In the genomic region with DNA sequence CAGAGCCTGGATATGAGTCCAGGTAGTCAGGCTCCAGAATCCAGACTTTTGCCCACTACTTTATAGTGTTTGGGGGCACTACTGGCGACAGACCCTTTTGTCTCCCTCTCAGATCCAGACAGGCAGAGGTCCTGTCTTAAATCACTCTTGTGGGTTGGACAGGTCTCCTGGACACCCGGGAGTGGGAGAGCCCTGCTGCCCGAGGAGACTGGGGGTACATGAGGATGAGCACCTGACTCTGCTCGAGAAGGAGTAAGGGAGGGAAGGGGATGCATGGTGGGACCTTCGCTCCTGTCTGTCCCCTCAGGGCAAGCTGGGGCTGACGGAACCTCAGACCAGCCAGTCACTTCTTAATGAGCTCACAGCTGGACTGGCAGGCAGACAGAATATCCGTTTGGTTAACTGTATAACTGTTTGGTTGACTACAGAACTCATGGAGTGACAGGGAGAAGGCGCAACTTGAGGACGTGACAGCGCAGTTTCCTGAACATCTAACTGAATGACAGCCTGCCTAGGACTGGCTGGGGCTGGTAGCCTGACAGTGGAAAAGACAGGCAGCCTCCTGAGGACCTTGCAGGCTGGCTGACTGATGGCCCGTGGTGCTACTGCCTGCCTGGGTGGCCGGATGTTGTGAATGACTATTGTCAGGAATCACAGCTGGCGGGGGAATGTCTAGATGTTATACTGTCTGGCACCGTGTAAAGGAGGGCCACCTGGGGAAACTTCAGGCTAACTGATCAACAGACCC, we compare ENCODE assay signal across 8 cellular contexts. TPM values are rescaled to one million over a fixed set of nuclear protein-coding genes. Genes with fewer than 3 reads are reported as not detected.
DNase-seq lines count a peak whose midpoint lies in the region; TF ChIP-seq lines count a peak whose summit lies in the region.

No MANE protein-coding gene starts in this region.

- intact Hi-C loops in Calu3 (cut with micrococcal nuclease; ENCODE audit: unreplicated experiment): no loop called here
- intact Hi-C loops in activated CD4-positive, alpha-beta memory T cell treated with anti-CD3 and anti-CD28 coated beads for 36 hours (cut with micrococcal nuclease): no loop called here

- peak overlapping the region; percentile 69 for H2AFZ ChIP-seq in ACC112 (ENCODE audit: low read length, unreplicated experiment)

- H3K4me3 ChIP-seq in ACC112 (ENCODE audit: low read depth, low read length): peak overlapping the region; percentile 88

- CTCF ChIA-PET in Calu3 (lab: Charles Lee): no interaction called here
- CTCF ChIA-PET in activated CD4-positive, alpha-beta memory T cell treated with anti-CD3 and anti-CD28 coated beads for 36 hours (lab: Charles Lee): no interaction called here

- no peaks in the 10 kb centered on the region for H3K36me3 ChIP-seq in ACC112 (ENCODE audit: insufficient read depth, low read length)

- H3K27ac Mint-ChIP-seq in Calu3 (ENCODE audit: unreplicated experiment): no peak overlapping the region
- peak overlapping the region; percentile 92 for H3K27ac Mint-ChIP-seq in activated CD4-positive, alpha-beta memory T cell treated with anti-CD3 and anti-CD28 coated beads for 36 hours

- H3K79me2 ChIP-seq in ACC112 (ENCODE audit: control insufficient read depth, insufficient read depth, low read length, unreplicated experiment): peaks cover 21% of the 10 kb centered on the region

- H3K4me1 ChIP-seq in ACC112 (ENCODE audit: control insufficient read depth, insufficient read depth, low read length, unreplicated experiment): peaks cover 15% of the 10 kb centered on the region

- H3K9me3 Mint-ChIP-seq in Calu3 (ENCODE audit: low read depth, unreplicated experiment): no peaks in the 10 kb centered on the region
- no peaks in the 10 kb centered on the region for H3K9me3 Mint-ChIP-seq in activated CD4-positive, alpha-beta memory T cell treated with anti-CD3 and anti-CD28 coated beads for 36 hours

- no peaks in the 10 kb centered on the region for H3K27me3 ChIP-seq in ACC112 (ENCODE audit: insufficient read depth, low read length)

- TF ChIP-seq CTCF in Calu3 (IDR thresholded peaks at IDR 0.05; ENCODE audit: unreplicated experiment): no peak

- H3K27me3 Mint-ChIP-seq in Calu3 (ENCODE audit: unreplicated experiment): peaks cover 16% of the 10 kb centered on the region
- no peaks in the 10 kb centered on the region for H3K27me3 Mint-ChIP-seq in activated CD4-positive, alpha-beta memory T cell treated with anti-CD3 and anti-CD28 coated beads for 36 hours

- no peaks in the 10 kb centered on the region for H3K4me1 Mint-ChIP-seq in Calu3 (ENCODE audit: low read depth, unreplicated experiment)
- peaks cover 22% of the 10 kb centered on the region for H3K4me1 Mint-ChIP-seq in activated CD4-positive, alpha-beta memory T cell treated with anti-CD3 and anti-CD28 coated beads for 36 hours (ENCODE audit: low read depth)

- peak overlapping the region; percentile 82 for H3K4me3 Mint-ChIP-seq in Calu3 (ENCODE audit: low read depth, unreplicated experiment)
- H3K4me3 Mint-ChIP-seq in activated CD4-positive, alpha-beta memory T cell treated with anti-CD3 and anti-CD28 coated beads for 36 hours: no peak overlapping the region

- peaks cover 30% of the 10 kb centered on the region for H3K36me3 Mint-ChIP-seq in Calu3 (ENCODE audit: insufficient read depth, unreplicated experiment)
- H3K36me3 Mint-ChIP-seq in activated CD4-positive, alpha-beta memory T cell treated with anti-CD3 and anti-CD28 coated beads for 36 hours: peaks cover 19% of the 10 kb centered on the region

- no TSS peak for BruUV-seq in Calu3 (replicated peaks; lab: Mats Ljungman, UMichigan)

- POLR2A ChIA-PET in activated CD4-positive, alpha-beta memory T cell treated with anti-CD3 and anti-CD28 coated beads for 36 hours (lab: Charles Lee): interaction anchor here (1.2 to 2.8 kb wide), 3 partner anchors 10 to 19 kb away, joined by 3 to 16 read pairs (median 4); partner anchors contain the start of gene WAS

- no peak for DNase-seq in Calu3
- no peak for DNase-seq in activated CD4-positive, alpha-beta memory T cell treated with anti-CD3 and anti-CD28 coated beads for 36 hours
- DNase-seq in lung microvascular endothelial cell (ENCODE audit: low read depth in 2 of 2): peak; percentile 8 to 14
- DNase-seq in NCI-H2107 (lab: John Stamatoyannopoulos, UW): no peak
- no peak for DNase-seq in SHP77 (lab: John Stamatoyannopoulos, UW)
- DNase-seq in NCI-H2196 treated with DMSO at 0.1 percent for 48 hours (lab: John Stamatoyannopoulos, UW; ENCODE audit: unreplicated experiment): no peak
- DNase-seq in SHP77 treated with DMSO at 0.1 percent for 48 hours (lab: John Stamatoyannopoulos, UW): no peak

- H3K27ac ChIP-seq in ACC112 (ENCODE audit: low read depth, low read length): no peak overlapping the region

RNA-seq across cellular contexts. Expression of gene SUV39H1, which starts 1.6 kb away (rescaled TPM):
- total RNA-seq in Calu3 (2022): 20.8 and 23.3 TPM in 2 replicates
- total RNA-seq in activated CD4-positive, alpha-beta memory T cell treated with anti-CD3 and anti-CD28 coated beads for 36 hours: 10 to 100 TPM; 32.3 to 35.6 TPM
- 2.6 and 3.7 TPM in 2 replicates for total RNA-seq in lung microvascular endothelial cell

RNA-seq across cellular contexts. Expression of gene WAS, which starts 11.4 kb away (rescaled TPM):
- total RNA-seq in Calu3 (2022): 1.1 TPM in 1 of 2 replicates, not detected in the other
- 10 to 100 TPM; 95.2 to 99.6 TPM for total RNA-seq in activated CD4-positive, alpha-beta memory T cell treated with anti-CD3 and anti-CD28 coated beads for 36 hours
- total RNA-seq in lung microvascular endothelial cell: under 0.01 and 0.22 TPM in 2 replicates

Comparison
In these comparisons a context has a peak if more than half of its experiments do, and no peak if none do; other contexts are left out.
1. DNase-seq: peak in lung microvascular endothelial cell (2 of 2); none in Calu3 (single experiment), activated CD4-positive, alpha-beta memory T cell treated with anti-CD3 and anti-CD28 coated beads for 36 hours (single experiment), NCI-H2107 (single experiment), SHP77 (0 of 2), NCI-H2196 treated with DMSO at 0.1 percent for 48 hours (single experiment) and SHP77 treated with DMSO at 0.1 percent for 48 hours (single experiment).
2. RNA of gene WAS, which starts 11.4 kb away (total RNA-seq): 95.2 to 99.6 TPM in activated CD4-positive, alpha-beta memory T cell treated with anti-CD3 and anti-CD28 coated beads for 36 hours; 1.1 TPM in Calu3 and under 0.01 to 0.22 TPM in lung microvascular endothelial cell; every median in the first group is over 10 times any median in the second.